ENCODE assay signal across 36 cellular contexts in genomic region chr13:84098273-84098672, GRCh38.
"Had no signal": no experiment of that assay in that cellular context is flagged by ENCODE, and none has a peak within 500 bp of the region (broad histone marks: within the 10 kb centered on the region; RNA-seq: fewer than 3 reads in every experiment).

No MANE protein-coding gene starts in this region.

- H3K27ac Mint-ChIP-seq: activated B cell treated with CpG ODN at 0.5 μM for 24 hours; activated CD4-positive, alpha-beta memory T cell treated with anti-CD3 and anti-CD28 coated beads, Interleukin-2, amount 10 ng/mL, durations not matched to agents 7 days and 5 days; activated CD4-positive, alpha-beta T cell treated with anti-CD3 and anti-CD28 coated beads, Interleukin-2, amount 10 ng/mL, durations not matched to agents 24 days and 14 days; activated CD8-positive, alpha-beta memory T cell treated with anti-CD3 and anti-CD28 coated beads, Interleukin-2, amount 10 ng/mL, durations not matched to agents 7 days and 5 days; activated CD8-positive, alpha-beta T cell treated with anti-CD3 and anti-CD28 coated beads, Interleukin-2, amount 10 ng/mL, durations not matched to agents 7 days and 5 days; activated naive CD4-positive, alpha-beta T cell treated with anti-CD3 and anti-CD28 coated beads for 36 hours; activated naive CD4-positive, alpha-beta T cell treated with anti-CD3 and anti-CD28 coated beads, Interleukin-2, amount 50 U/mL, for 72 hours; activated naive CD8-positive, alpha-beta T cell treated with anti-CD3 and anti-CD28 coated beads for 36 hours; activated T-cell treated with anti-CD3 and anti-CD28 coated beads, Interleukin-2, amount 50 U/mL, for 24 hours; activated T-cell treated with anti-CD3 and anti-CD28 coated beads, Interleukin-2, amount 50 U/mL, for 72 hours; activated T-helper 1 cell treated with anti-CD3 and anti-CD28 coated beads, Interleukin-12 subunit alpha, Interleukin-12 subunit beta, Interleukin-2, Interleukin-4 antibody, amounts not matched to agents 30 ng/mL and 10 ng/mL and 1 ng/mL, durations not matched to agents 14 hours and 24 hours and 36 hours; activated T-helper 17 cell treated with anti-CD3 and anti-CD28 coated beads, Interleukin-2, amount 50 U/mL, for 72 hours; T-helper 1 cell treated with Interleukin-12 subunit alpha and Interleukin-12 subunit beta and Interleukin-4 antibody, amounts not matched to agents 30 μg/mL and 1 μg/mL, for 36 hours; T-helper 2 cell treated with Interferon-gamma antibody and Interleukin-4, amounts not matched to agents 5 μg/mL and 100 μg/mL, for 36 hours had no signal

- H3K27ac ChIP-seq: adrenal gland, body of pancreas, brain microvascular endothelial cell, breast epithelium, VCaP had no signal

- H3K9me3 ChIP-seq: adrenal gland, body of pancreas, breast epithelium had no signal

- H3K36me3 ChIP-seq: adrenal gland, brain microvascular endothelial cell, breast epithelium had no signal

- H3K9me3 Mint-ChIP-seq: activated CD4-positive, alpha-beta memory T cell treated with anti-CD3 and anti-CD28 coated beads, Interleukin-2, amount 10 ng/mL, durations not matched to agents 7 days and 5 days; activated CD4-positive, alpha-beta T cell treated with anti-CD3 and anti-CD28 coated beads, Interleukin-2, amount 10 ng/mL, durations not matched to agents 24 days and 14 days; activated naive CD4-positive, alpha-beta T cell treated with anti-CD3 and anti-CD28 coated beads for 36 hours; activated naive CD8-positive, alpha-beta T cell treated with anti-CD3 and anti-CD28 coated beads for 36 hours; activated T-cell treated with anti-CD3 and anti-CD28 coated beads, Interleukin-2, amount 50 U/mL, for 24 hours; activated T-cell treated with anti-CD3 and anti-CD28 coated beads, Interleukin-2, amount 50 U/mL, for 72 hours; activated T-helper 1 cell treated with anti-CD3 and anti-CD28 coated beads, Interleukin-12 subunit alpha, Interleukin-12 subunit beta, Interleukin-2, Interleukin-4 antibody, amounts not matched to agents 30 ng/mL and 10 ng/mL and 1 ng/mL, durations not matched to agents 14 hours and 24 hours and 36 hours; activated T-helper 17 cell treated with anti-CD3 and anti-CD28 coated beads, Interleukin-2, amount 50 U/mL, for 72 hours; T-helper 1 cell treated with Interleukin-12 subunit alpha and Interleukin-12 subunit beta and Interleukin-4 antibody, amounts not matched to agents 30 μg/mL and 1 μg/mL, for 36 hours; T-helper 2 cell treated with Interferon-gamma antibody and Interleukin-4, amounts not matched to agents 5 μg/mL and 100 μg/mL, for 36 hours had no signal

- H3K27me3 Mint-ChIP-seq: activated B cell treated with CpG ODN at 0.5 μM for 24 hours; activated CD4-positive, alpha-beta memory T cell treated with anti-CD3 and anti-CD28 coated beads, Interleukin-2, amount 10 ng/mL, durations not matched to agents 7 days and 5 days; activated CD4-positive, alpha-beta T cell treated with anti-CD3 and anti-CD28 coated beads, Interleukin-2, amount 10 ng/mL, durations not matched to agents 24 days and 14 days; activated CD8-positive, alpha-beta memory T cell treated with anti-CD3 and anti-CD28 coated beads, Interleukin-2, amount 10 ng/mL, durations not matched to agents 7 days and 5 days; activated naive CD8-positive, alpha-beta T cell treated with anti-CD3 and anti-CD28 coated beads for 36 hours; activated T-cell treated with anti-CD3 and anti-CD28 coated beads, Interleukin-2, amount 50 U/mL, for 24 hours; activated T-helper 17 cell treated with anti-CD3 and anti-CD28 coated beads, Interleukin-2, amount 50 U/mL, for 72 hours had no signal

- H3K4me3 ChIP-seq: adrenal gland, body of pancreas, breast epithelium had no signal

- H3K27me3 ChIP-seq: adrenal gland, body of pancreas, brain microvascular endothelial cell, breast epithelium had no signal

- DNase-seq: activated B cell treated with CpG ODN at 0.5 μM for 24 hours; activated CD4-positive, alpha-beta memory T cell treated with anti-CD3 and anti-CD28 coated beads, Interleukin-2, amount 10 ng/mL, durations not matched to agents 7 days and 5 days; activated CD4-positive, alpha-beta T cell treated with anti-CD3 and anti-CD28 coated beads for 4 hours; activated CD4-positive, alpha-beta T cell treated with anti-CD3 and anti-CD28 coated beads, Interleukin-2, amount 10 ng/mL, durations not matched to agents 24 days and 14 days; activated CD4-positive, alpha-beta T cell treated with anti-CD3 and anti-CD28 coated beads, Interleukin-2, amount 50 U/mL, for 1 hour; activated CD4-positive, alpha-beta T cell treated with anti-CD3 and anti-CD28 coated beads, Interleukin-2, amount 50 U/mL, for 48 hours; activated CD4-positive, CD25-positive, alpha-beta regulatory T cell treated with anti-CD3 and anti-CD28 coated beads, Interleukin-2, amount 50 U/mL, for 72 hours; activated CD8-positive, alpha-beta memory T cell treated with anti-CD3 and anti-CD28 coated beads for 24 hours; activated CD8-positive, alpha-beta memory T cell treated with anti-CD3 and anti-CD28 coated beads, Interleukin-2, amount 10 ng/mL, durations not matched to agents 7 days and 5 days; activated CD8-positive, alpha-beta memory T cell treated with anti-CD3 and anti-CD28 coated beads, Interleukin-2, amount 50 U/mL, for 48 hours; activated CD8-positive, alpha-beta T cell treated with anti-CD3 and anti-CD28 coated beads, Interleukin-2, amount 10 ng/mL, durations not matched to agents 7 days and 5 days; activated effector memory CD4-positive, alpha-beta T cell treated with anti-CD3 and anti-CD28 coated beads, Interleukin-2, amount 50 U/mL, for 16 hours; activated gamma-delta T cell treated with Interleukin-2 at 50 U/mL for 16 hours; activated naive CD4-positive, alpha-beta T cell; activated naive CD4-positive, alpha-beta T cell treated with anti-CD3 and anti-CD28 coated beads for 36 hours; activated naive CD4-positive, alpha-beta T cell treated with anti-CD3 and anti-CD28 coated beads, Interleukin-2, amount 50 U/mL, for 16 hours; activated naive CD8-positive, alpha-beta T cell treated with anti-CD3 and anti-CD28 coated beads for 36 hours; activated T-cell treated with anti-CD3 and anti-CD28 coated beads, Interleukin-2, amount 50 U/mL, for 24 hours; activated T-cell treated with anti-CD3 and anti-CD28 coated beads, Interleukin-2, amount 50 U/mL, for 72 hours; adrenal gland; amniotic stem cell; aorta; body of pancreas; brain microvascular endothelial cell; central memory CD4-positive, alpha-beta T cell; cerebellar nuclear complex; T-helper 1 cell; T-helper 2 cell; T-helper 9 cell had no signal

- H3K4me3 Mint-ChIP-seq: activated B cell treated with CpG ODN at 0.5 μM for 24 hours; activated CD4-positive, alpha-beta memory T cell treated with anti-CD3 and anti-CD28 coated beads, Interleukin-2, amount 10 ng/mL, durations not matched to agents 7 days and 5 days; activated CD4-positive, alpha-beta T cell treated with anti-CD3 and anti-CD28 coated beads, Interleukin-2, amount 10 ng/mL, durations not matched to agents 24 days and 14 days; activated CD8-positive, alpha-beta memory T cell treated with anti-CD3 and anti-CD28 coated beads, Interleukin-2, amount 10 ng/mL, durations not matched to agents 7 days and 5 days; activated CD8-positive, alpha-beta T cell treated with anti-CD3 and anti-CD28 coated beads, Interleukin-2, amount 10 ng/mL, durations not matched to agents 7 days and 5 days; activated naive CD4-positive, alpha-beta T cell treated with anti-CD3 and anti-CD28 coated beads for 36 hours; activated naive CD8-positive, alpha-beta T cell treated with anti-CD3 and anti-CD28 coated beads for 36 hours; activated T-cell treated with anti-CD3 and anti-CD28 coated beads, Interleukin-2, amount 50 U/mL, for 24 hours; activated T-cell treated with anti-CD3 and anti-CD28 coated beads, Interleukin-2, amount 50 U/mL, for 72 hours; activated T-helper 1 cell treated with anti-CD3 and anti-CD28 coated beads, Interleukin-12 subunit alpha, Interleukin-12 subunit beta, Interleukin-2, Interleukin-4 antibody, amounts not matched to agents 30 ng/mL and 10 ng/mL and 1 ng/mL, durations not matched to agents 14 hours and 24 hours and 36 hours; activated T-helper 17 cell treated with anti-CD3 and anti-CD28 coated beads, Interleukin-2, amount 50 U/mL, for 72 hours; T-helper 1 cell treated with Interleukin-12 subunit alpha and Interleukin-12 subunit beta and Interleukin-4 antibody, amounts not matched to agents 30 μg/mL and 1 μg/mL, for 36 hours; T-helper 2 cell treated with Interferon-gamma antibody and Interleukin-4, amounts not matched to agents 5 μg/mL and 100 μg/mL, for 36 hours had no signal

- ATAC-seq: activated CD8-positive, alpha-beta memory T cell treated with anti-CD3 and anti-CD28 coated beads, Interleukin-2, amount 10 ng/mL, durations not matched to agents 7 days and 5 days; activated CD8-positive, alpha-beta T cell treated with anti-CD3 and anti-CD28 coated beads, Interleukin-2, amount 10 ng/mL, durations not matched to agents 7 days and 5 days; activated naive CD4-positive, alpha-beta T cell treated with anti-CD3 and anti-CD28 coated beads, Interleukin-2, amount 50 U/mL, for 72 hours; activated T-cell treated with anti-CD3 and anti-CD28 coated beads, Interleukin-2, amount 50 U/mL, for 72 hours; activated T-helper 17 cell treated with anti-CD3 and anti-CD28 coated beads, Interleukin-2, amount 50 U/mL, for 72 hours; body of pancreas had no signal

- H3K36me3 Mint-ChIP-seq: activated CD8-positive, alpha-beta memory T cell treated with anti-CD3 and anti-CD28 coated beads, Interleukin-2, amount 10 ng/mL, durations not matched to agents 7 days and 5 days; activated naive CD4-positive, alpha-beta T cell treated with anti-CD3 and anti-CD28 coated beads, Interleukin-2, amount 50 U/mL, for 72 hours; activated naive CD8-positive, alpha-beta T cell treated with anti-CD3 and anti-CD28 coated beads for 36 hours had no signal

- H3K4me1 ChIP-seq: adrenal gland, body of pancreas, breast epithelium had no signal

- H3K4me1 Mint-ChIP-seq: activated B cell treated with CpG ODN at 0.5 μM for 24 hours; activated CD4-positive, alpha-beta memory T cell treated with anti-CD3 and anti-CD28 coated beads, Interleukin-2, amount 10 ng/mL, durations not matched to agents 7 days and 5 days; activated CD4-positive, alpha-beta T cell treated with anti-CD3 and anti-CD28 coated beads, Interleukin-2, amount 10 ng/mL, durations not matched to agents 24 days and 14 days; activated CD8-positive, alpha-beta memory T cell treated with anti-CD3 and anti-CD28 coated beads, Interleukin-2, amount 10 ng/mL, durations not matched to agents 7 days and 5 days; activated naive CD8-positive, alpha-beta T cell treated with anti-CD3 and anti-CD28 coated beads for 36 hours; activated T-helper 17 cell treated with anti-CD3 and anti-CD28 coated beads, Interleukin-2, amount 50 U/mL, for 72 hours had no signal
